Comparison of ENCODE assay signal across 25 cellular contexts in genomic region chr6:6521961-6522360, GRCh38.
"Had no signal": no experiment of that assay in that cellular context is flagged by ENCODE, and none has a peak within 500 bp of the region (broad histone marks: within the 10 kb centered on the region; RNA-seq: fewer than 3 reads in every experiment).

No MANE protein-coding gene starts in this region.

- H3K27me3 ChIP-seq: cardiac muscle cell, MG63 had no signal

- H3K9me3 ChIP-seq: MG63 had no signal

- H3K4me3 ChIP-seq: cardiac muscle cell, MG63 had no signal

- H3K36me3 ChIP-seq: cardiac muscle cell, MG63 had no signal

- DNase-seq: activated B cell treated with CpG ODN at 0.5 μM for 24 hours; activated CD4-positive, alpha-beta memory T cell treated with anti-CD3 and anti-CD28 coated beads for 36 hours; activated CD4-positive, alpha-beta T cell treated with anti-CD3 and anti-CD28 coated beads for 1 hour; activated CD4-positive, alpha-beta T cell treated with anti-CD3 and anti-CD28 coated beads, Interleukin-2, amount 10 ng/mL, durations not matched to agents 7 days and 5 days; activated CD8-positive, alpha-beta memory T cell treated with anti-CD3 and anti-CD28 coated beads for 24 hours; activated effector memory CD4-positive, alpha-beta T cell treated with anti-CD3 and anti-CD28 coated beads, Interleukin-2, amount 50 U/mL, for 16 hours; activated naive CD4-positive, alpha-beta T cell treated with Interleukin-2 at 50 U/mL for 16 hours; activated naive CD8-positive, alpha-beta T cell treated with anti-CD3 and anti-CD28 coated beads, Interleukin-2, amount 50 U/mL, for 24 hours; activated T-cell treated with anti-CD3 and anti-CD28 coated beads, Interleukin-2, amount 50 U/mL, for 4 hours; amniotic stem cell; MG63; NCI-H1092; NCI-H1417; NCI-H2029; NCI-H345; NCI-H510A; PC-3; SHP77; T-cell; T-helper 2 cell; T1000 had no signal

- FAIRE-seq: astrocyte, RCC 7860, TTC549 had no signal

- H3K27ac ChIP-seq: cardiac muscle cell had no signal
